6 cellular contexts compared by ENCODE assay signal in the genomic region with DNA sequence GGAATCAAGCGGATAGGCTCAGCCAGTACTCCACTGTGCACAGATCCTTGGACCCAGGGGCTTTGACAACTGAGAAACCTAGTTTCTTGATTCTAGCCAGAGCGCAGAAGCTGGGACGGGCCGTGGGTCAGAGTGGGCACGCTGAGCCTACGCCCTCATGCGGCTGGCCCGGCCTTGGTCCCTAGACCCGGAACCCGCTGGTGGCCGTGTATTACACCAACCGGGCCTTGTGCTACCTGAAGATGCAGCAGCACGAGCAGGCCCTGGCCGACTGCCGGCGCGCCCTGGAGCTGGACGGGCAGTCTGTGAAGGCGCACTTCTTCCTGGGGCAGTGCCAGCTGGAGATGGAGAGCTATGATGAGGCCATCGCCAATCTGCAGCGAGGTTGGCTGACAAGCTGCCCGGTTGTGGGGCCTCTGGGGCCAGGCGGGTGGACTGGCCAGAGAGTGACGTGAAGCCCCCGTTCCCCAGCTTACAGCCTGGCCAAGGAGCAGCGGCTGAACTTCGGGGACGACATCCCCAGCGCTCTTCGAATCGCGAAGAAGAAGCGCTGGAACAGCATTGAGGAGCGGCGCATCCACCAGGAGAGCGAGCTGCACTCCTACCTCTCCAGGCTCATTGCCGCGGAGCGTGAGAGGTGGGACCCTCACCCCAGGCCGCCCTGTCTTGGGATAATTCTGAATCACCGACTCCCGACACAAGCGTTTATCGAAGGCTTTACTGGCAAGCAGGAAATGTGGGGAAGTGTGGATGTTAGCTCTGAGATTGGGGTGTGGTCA. TPM values are rescaled to one million over a fixed set of nuclear protein-coding genes. Genes with fewer than 3 reads are reported as not detected.
DNase-seq lines count a peak whose midpoint lies in the region; ATAC-seq and TF ChIP-seq lines count a peak whose summit lies in the region.

No MANE protein-coding gene starts in this region.

- H3K36me3 Mint-ChIP-seq in HFFc6 (ENCODE audit: low read depth): peaks cover 17% of the 10 kb centered on the region
- H3K36me3 Mint-ChIP-seq in naive B cell: no peaks in the 10 kb centered on the region

- TF ChIP-seq CTCF in HFFc6 (IDR thresholded peaks at IDR 0.05): peak; percentile 38

- ATAC-seq in naive B cell (ENCODE audit: low read depth in 2 of 2) (no peak), HG02981 (IDR thresholded peaks at IDR 0.05; ENCODE audit: unreplicated experiment) (no peak), HG02852 (IDR thresholded peaks at IDR 0.05; ENCODE audit: unreplicated experiment) (no peak)

- H3K4me1 Mint-ChIP-seq in HFFc6 (ENCODE audit: low read depth): peaks cover 14% of the 10 kb centered on the region
- H3K4me1 Mint-ChIP-seq in naive B cell: peaks cover 4 to 35% (median 34%) of the 10 kb centered on the region in 3 donors

- H3K27ac Mint-ChIP-seq in HFFc6 (peak overlapping the region; percentile 71), naive B cell (peak overlapping the region in 2 of 6 donors; percentile 29 to 56)

- peak; percentile 30 for DNase-seq in A172 (ENCODE audit: low spot score)
- DNase-seq in HFFc6: peak; percentile 20
- peak; percentile 62 for DNase-seq in astrocyte of the hippocampus (ENCODE audit: low read depth, low spot score)
- DNase-seq in naive B cell: no peak

- H3K27me3 Mint-ChIP-seq in HFFc6 (ENCODE audit: insufficient read depth) (peaks cover 5% of the 10 kb centered on the region; the same call in 1 of the 2 replicates), naive B cell (peaks cover 0 to 9% (median 0%) of the 10 kb centered on the region in 3 donors)

- H3K4me3 Mint-ChIP-seq in HFFc6 (peak overlapping the region; percentile 90), naive B cell (peak overlapping the region; percentile 68 to 93 (median 83))

- no peaks in the 10 kb centered on the region for H3K9me3 Mint-ChIP-seq in HFFc6
- no peaks in the 10 kb centered on the region for H3K9me3 Mint-ChIP-seq in naive B cell

RNA-seq across cellular contexts. Expression of gene STUB1, which starts 0.9 kb away (rescaled TPM):
- total RNA-seq in A172 (2014; rRNA removed; shearing (Covaris generic)): 227 and 249 TPM in 2 replicates
- total RNA-seq in HFFc6 (2021; fragmentation: NEBNext Ultra II Directional; extraction: Animal tissue kit (Norgen Biotek cat#: 25700)): 100 to 1,000 TPM; 128 to 161 (median 141) TPM
- polyA plus RNA-seq in naive B cell (ENCODE audit: low read depth in 6 of 6): 100 to 1,000 TPM; 121 to 180 (median 128) TPM

RNA-seq across cellular contexts. Expression of gene JMJD8, which starts 3.0 kb away (rescaled TPM):
- 1.6 and 3.4 TPM in 2 replicates for total RNA-seq in A172 (2014; rRNA removed; shearing (Covaris generic))
- total RNA-seq in HFFc6 (2021; fragmentation: NEBNext Ultra II Directional; extraction: Animal tissue kit (Norgen Biotek cat#: 25700)): 10 to 100 TPM in 2 of 6 experiments, 1 to 10 TPM in 4; 7.6 to 10.6 (median 9.3) TPM
- polyA plus RNA-seq in naive B cell (ENCODE audit: low read depth in 6 of 6): 10 to 100 TPM; 38.1 to 62.6 (median 40.0) TPM

RNA-seq across cellular contexts. Expression of gene RHBDL1, which starts 5.7 kb away (rescaled TPM):
- total RNA-seq in A172 (2014; rRNA removed; shearing (Covaris generic)): 2.2 and 2.8 TPM in 2 replicates
- 1 to 10 TPM; 1.4 to 2.3 (median 1.7) TPM for total RNA-seq in HFFc6 (2021; fragmentation: NEBNext Ultra II Directional; extraction: Animal tissue kit (Norgen Biotek cat#: 25700))
- not detected for polyA plus RNA-seq in naive B cell (ENCODE audit: low read depth in 6 of 6)

RNA-seq across cellular contexts. Expression of gene WDR24, which starts 9.0 kb away (rescaled TPM):
- 2.9 and 3.1 TPM in 2 replicates for total RNA-seq in A172 (2014; rRNA removed; shearing (Covaris generic))
- 1 to 10 TPM; 8.1 to 9.9 (median 8.7) TPM for total RNA-seq in HFFc6 (2021; fragmentation: NEBNext Ultra II Directional; extraction: Animal tissue kit (Norgen Biotek cat#: 25700))
- 10 to 100 TPM in 4 of 6 donors, 1 to 10 TPM in 2; 4.6 to 16.2 (median 11.4) TPM for polyA plus RNA-seq in naive B cell (ENCODE audit: low read depth in 6 of 6)

RNA-seq across cellular contexts. Expression of gene RHOT2, which starts 13.2 kb away (rescaled TPM):
- total RNA-seq in A172 (2014; rRNA removed; shearing (Covaris generic)): 38.5 and 41.2 TPM in 2 replicates
- total RNA-seq in HFFc6 (2021; fragmentation: NEBNext Ultra II Directional; extraction: Animal tissue kit (Norgen Biotek cat#: 25700)): 10 to 100 TPM; 73.9 to 93.4 (median 84.8) TPM
- 10 to 100 TPM; 22.1 to 49.1 (median 35.0) TPM for polyA plus RNA-seq in naive B cell (ENCODE audit: low read depth in 6 of 6)
